Comparison of ENCODE assay signal across 23 cellular contexts in genomic region chr1:45656573-45657226, GRCh38. TPM values are rescaled to one million over a fixed set of nuclear protein-coding genes. Genes with fewer than 3 reads are reported as not detected.
"Had no signal": no experiment of that assay in that cellular context is flagged by ENCODE, and none has a peak within 500 bp of the region (broad histone marks: within the 10 kb centered on the region; RNA-seq: fewer than 3 reads in every experiment).

No MANE protein-coding gene starts in this region.

- H3K4me3 Mint-ChIP-seq: dendritic cell treated with granulocyte-macrophage colony-stimulating factor and Interleukin-4, amounts not matched to agents 40 ng/mL and 50 ng/mL, for 4 days; mesothelial cell of epicardium; naive B cell; natural killer cell treated with Interleukin-12 subunit alpha and Interleukin-12 subunit beta and Interleukin-15 and Interleukin-18, amount 100 ng/mL, for 72 hours; neural crest cell; stimulated activated memory B cell treated with anti-CD40 and anti-IgM and Interleukin-4, amounts not matched to agents 10 μg/mL and 1 μg/mL and 100 μg/mL, for 72 hours had no signal

- H3K27me3 Mint-ChIP-seq: dendritic cell treated with granulocyte-macrophage colony-stimulating factor and Interleukin-4, amounts not matched to agents 40 ng/mL and 50 ng/mL, for 4 days; naive B cell; natural killer cell treated with Interleukin-12 subunit alpha and Interleukin-12 subunit beta and Interleukin-15 and Interleukin-18, amount 100 ng/mL, for 72 hours; progenitor cell of endocrine pancreas; stimulated activated memory B cell treated with anti-CD40 and anti-IgM and Interleukin-4, amounts not matched to agents 10 μg/mL and 1 μg/mL and 100 μg/mL, for 72 hours had no signal

- H3K27ac Mint-ChIP-seq: dendritic cell treated with granulocyte-macrophage colony-stimulating factor and Interleukin-4, amounts not matched to agents 40 ng/mL and 50 ng/mL, for 4 days; mesothelial cell of epicardium; natural killer cell treated with Interleukin-12 subunit alpha and Interleukin-12 subunit beta and Interleukin-15 and Interleukin-18, amount 100 ng/mL, for 72 hours; progenitor cell of endocrine pancreas; stimulated activated memory B cell treated with anti-CD40 and anti-IgM and Interleukin-4, amounts not matched to agents 10 μg/mL and 1 μg/mL and 100 μg/mL, for 72 hours had no signal

- ATAC-seq: foreskin keratinocyte; gastroesophageal sphincter; heart left ventricle; left cardiac atrium; left lung; mucosa of descending colon; natural killer cell treated with Interleukin-12 subunit alpha and Interleukin-12 subunit beta and Interleukin-15 and Interleukin-18, amount 100 ng/mL, for 72 hours; stimulated activated memory B cell treated with anti-CD40 and anti-IgM and Interleukin-4, amounts not matched to agents 10 μg/mL and 1 μg/mL and 100 μg/mL, for 72 hours had no signal

- H3K4me1 Mint-ChIP-seq: mesothelial cell of epicardium; neural crest cell; stimulated activated memory B cell treated with anti-CD40 and anti-IgM and Interleukin-4, amounts not matched to agents 10 μg/mL and 1 μg/mL and 100 μg/mL, for 72 hours had no signal

- H3K9me3 Mint-ChIP-seq: dendritic cell treated with granulocyte-macrophage colony-stimulating factor and Interleukin-4, amounts not matched to agents 40 ng/mL and 50 ng/mL, for 4 days; mesothelial cell of epicardium; naive B cell; natural killer cell treated with Interleukin-12 subunit alpha and Interleukin-12 subunit beta and Interleukin-15 and Interleukin-18, amount 100 ng/mL, for 72 hours; neural crest cell; stimulated activated memory B cell treated with anti-CD40 and anti-IgM and Interleukin-4, amounts not matched to agents 10 μg/mL and 1 μg/mL and 100 μg/mL, for 72 hours had no signal

- DNase-seq: colonic mucosa; effector CD8-positive, alpha-beta T cell; foreskin keratinocyte; heart left ventricle; left cardiac atrium; left lung; mesenchymal stem cell; mucosa of descending colon; naive B cell; sigmoid colon; spleen; stimulated activated CD4-positive, alpha-beta T cell treated with anti-CD3 and anti-CD28 coated beads, Interleukin-4, amount 100 ng/mL, for 4 hours; stomach; thyroid gland; trophoblast cell had no signal

RNA-seq across cellular contexts. Expression of gene CCDC17, which starts 32.8 kb away (rescaled TPM):
- total RNA-seq: epithelial cell of proximal tubule had no signal
